1 cellular context compared by ENCODE assay signal in genomic region chr6:105066836-105067235, GRCh38.
TF ChIP-seq lines count a peak whose summit lies in the region.

No MANE protein-coding gene starts in this region.

TF ChIP-seq in HepG2, 621 proteins besides CTCF, POLR2A, EP300 and RAD21:
- TF ChIP-seq, protein P1, sequence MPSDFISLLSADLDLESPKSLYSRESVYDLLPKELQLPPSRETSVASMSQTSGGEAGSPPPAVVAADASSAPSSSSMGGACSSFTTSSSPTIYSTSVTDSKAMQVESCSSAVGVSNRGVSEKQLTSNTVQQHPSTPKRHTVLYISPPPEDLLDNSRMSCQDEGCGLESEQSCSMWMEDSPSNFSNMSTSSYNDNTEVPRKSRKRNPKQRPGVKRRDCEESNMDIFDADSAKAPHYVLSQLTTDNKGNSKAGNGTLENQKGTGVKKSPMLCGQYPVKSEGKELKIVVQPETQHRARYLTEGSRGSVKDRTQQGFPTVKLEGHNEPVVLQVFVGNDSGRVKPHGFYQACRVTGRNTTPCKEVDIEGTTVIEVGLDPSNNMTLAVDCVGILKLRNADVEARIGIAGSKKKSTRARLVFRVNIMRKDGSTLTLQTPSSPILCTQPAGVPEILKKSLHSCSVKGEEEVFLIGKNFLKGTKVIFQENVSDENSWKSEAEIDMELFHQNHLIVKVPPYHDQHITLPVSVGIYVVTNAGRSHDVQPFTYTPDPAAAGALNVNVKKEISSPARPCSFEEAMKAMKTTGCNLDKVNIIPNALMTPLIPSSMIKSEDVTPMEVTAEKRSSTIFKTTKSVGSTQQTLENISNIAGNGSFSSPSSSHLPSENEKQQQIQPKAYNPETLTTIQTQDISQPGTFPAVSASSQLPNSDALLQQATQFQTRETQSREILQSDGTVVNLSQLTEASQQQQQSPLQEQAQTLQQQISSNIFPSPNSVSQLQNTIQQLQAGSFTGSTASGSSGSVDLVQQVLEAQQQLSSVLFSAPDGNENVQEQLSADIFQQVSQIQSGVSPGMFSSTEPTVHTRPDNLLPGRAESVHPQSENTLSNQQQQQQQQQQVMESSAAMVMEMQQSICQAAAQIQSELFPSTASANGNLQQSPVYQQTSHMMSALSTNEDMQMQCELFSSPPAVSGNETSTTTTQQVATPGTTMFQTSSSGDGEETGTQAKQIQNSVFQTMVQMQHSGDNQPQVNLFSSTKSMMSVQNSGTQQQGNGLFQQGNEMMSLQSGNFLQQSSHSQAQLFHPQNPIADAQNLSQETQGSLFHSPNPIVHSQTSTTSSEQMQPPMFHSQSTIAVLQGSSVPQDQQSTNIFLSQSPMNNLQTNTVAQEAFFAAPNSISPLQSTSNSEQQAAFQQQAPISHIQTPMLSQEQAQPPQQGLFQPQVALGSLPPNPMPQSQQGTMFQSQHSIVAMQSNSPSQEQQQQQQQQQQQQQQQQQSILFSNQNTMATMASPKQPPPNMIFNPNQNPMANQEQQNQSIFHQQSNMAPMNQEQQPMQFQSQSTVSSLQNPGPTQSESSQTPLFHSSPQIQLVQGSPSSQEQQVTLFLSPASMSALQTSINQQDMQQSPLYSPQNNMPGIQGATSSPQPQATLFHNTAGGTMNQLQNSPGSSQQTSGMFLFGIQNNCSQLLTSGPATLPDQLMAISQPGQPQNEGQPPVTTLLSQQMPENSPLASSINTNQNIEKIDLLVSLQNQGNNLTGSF (CRISPR knock-in tag; IDR thresholded peaks at IDR 0.05) = no peak
- TF ChIP-seq ZNF281 (CRISPR knock-in tag; IDR thresholded peaks at IDR 0.05; ENCODE audit: borderline replicate concordance) = no peak
- TF ChIP-seq JUNB (CRISPR knock-in tag; IDR thresholded peaks at IDR 0.05; ENCODE audit: borderline replicate concordance) = no peak
- TF ChIP-seq FOXC1 (CRISPR knock-in tag; IDR thresholded peaks at IDR 0.05; ENCODE audit: borderline replicate concordance) = no peak
